27 cellular contexts compared by ENCODE assay signal in the genomic region with DNA sequence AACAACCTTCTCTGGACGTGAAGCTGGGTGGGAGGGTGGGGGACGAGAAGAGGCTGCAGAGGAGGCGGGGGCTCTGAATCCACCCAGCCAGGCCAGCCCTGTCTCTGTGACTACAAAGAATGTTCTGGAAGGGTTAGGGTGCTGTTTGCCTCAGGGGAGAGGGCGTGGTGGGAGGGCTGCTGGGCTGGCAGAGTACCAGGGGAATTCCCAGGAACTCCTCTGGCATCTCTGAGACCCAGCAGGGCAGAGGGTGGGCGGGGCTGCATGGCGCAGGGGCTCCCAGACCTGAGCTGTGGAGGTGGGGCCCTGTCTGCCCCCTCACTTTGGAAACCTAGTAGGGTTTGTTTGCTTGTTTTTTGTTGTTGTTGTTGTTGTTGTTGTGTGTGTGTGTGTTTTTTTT. TPM values are rescaled to one million over a fixed set of nuclear protein-coding genes. Genes with fewer than 3 reads are reported as not detected.
"Had no signal": no experiment of that assay in that cellular context is flagged by ENCODE, and none has a peak within 500 bp of the region (broad histone marks: within the 10 kb centered on the region; RNA-seq: fewer than 3 reads in every experiment).

No MANE protein-coding gene starts in this region.

- H3K27me3 Mint-ChIP-seq: activated B cell treated with CpG ODN at 0.5 μM for 24 hours; activated CD4-positive, alpha-beta memory T cell treated with anti-CD3 and anti-CD28 coated beads for 36 hours; activated CD4-positive, alpha-beta T cell treated with anti-CD3 and anti-CD28 coated beads, Interleukin-2, amount 10 ng/mL, durations not matched to agents 7 days and 5 days had no signal

- H3K36me3 ChIP-seq: Peyer's patch had no signal

- H3K4me3 ChIP-seq: Peyer's patch had no signal

- H3K27ac Mint-ChIP-seq: activated B cell treated with CpG ODN at 0.5 μM for 24 hours; activated CD4-positive, alpha-beta memory T cell treated with anti-CD3 and anti-CD28 coated beads for 36 hours; activated CD4-positive, alpha-beta T cell treated with anti-CD3 and anti-CD28 coated beads, Interleukin-2, amount 10 ng/mL, durations not matched to agents 7 days and 5 days; activated naive CD4-positive, alpha-beta T cell treated with anti-CD3 and anti-CD28 coated beads for 36 hours; activated naive CD8-positive, alpha-beta T cell; activated T-helper 17 cell treated with anti-CD3 and anti-CD28 coated beads, Interleukin-2, amount 50 U/mL, for 72 hours; T-helper 1 cell treated with Interleukin-12 subunit alpha and Interleukin-12 subunit beta and Interleukin-4 antibody, amounts not matched to agents 30 μg/mL and 1 μg/mL, for 36 hours had no signal

- H3K4me1 ChIP-seq: Peyer's patch had no signal

- FAIRE-seq: astrocyte had no signal

- H3K27ac ChIP-seq: Peyer's patch, RWPE1 had no signal

- H3K9me3 Mint-ChIP-seq: activated B cell treated with CpG ODN at 0.5 μM for 24 hours; activated CD4-positive, alpha-beta memory T cell treated with anti-CD3 and anti-CD28 coated beads for 36 hours; activated CD4-positive, alpha-beta T cell treated with anti-CD3 and anti-CD28 coated beads, Interleukin-2, amount 10 ng/mL, durations not matched to agents 7 days and 5 days; activated naive CD4-positive, alpha-beta T cell treated with anti-CD3 and anti-CD28 coated beads for 36 hours; activated T-helper 17 cell treated with anti-CD3 and anti-CD28 coated beads, Interleukin-2, amount 50 U/mL, for 72 hours; T-helper 1 cell treated with Interleukin-12 subunit alpha and Interleukin-12 subunit beta and Interleukin-4 antibody, amounts not matched to agents 30 μg/mL and 1 μg/mL, for 36 hours had no signal

- H3K9me3 ChIP-seq: Peyer's patch had no signal

- ATAC-seq: activated T-helper 17 cell treated with anti-CD3 and anti-CD28 coated beads, Interleukin-2, amount 50 U/mL, for 72 hours had no signal

- H3K36me3 Mint-ChIP-seq: activated CD4-positive, alpha-beta memory T cell treated with anti-CD3 and anti-CD28 coated beads for 36 hours; activated naive CD8-positive, alpha-beta T cell; brain had no signal

- H3K27me3 ChIP-seq: Peyer's patch had no signal

- H3K4me3 Mint-ChIP-seq: activated B cell treated with CpG ODN at 0.5 μM for 24 hours; activated CD4-positive, alpha-beta memory T cell treated with anti-CD3 and anti-CD28 coated beads for 36 hours; activated CD4-positive, alpha-beta T cell treated with anti-CD3 and anti-CD28 coated beads, Interleukin-2, amount 10 ng/mL, durations not matched to agents 7 days and 5 days; activated naive CD4-positive, alpha-beta T cell treated with anti-CD3 and anti-CD28 coated beads for 36 hours; activated naive CD8-positive, alpha-beta T cell; activated T-helper 17 cell treated with anti-CD3 and anti-CD28 coated beads, Interleukin-2, amount 50 U/mL, for 72 hours; brain; central memory CD8-positive, alpha-beta T cell; T-helper 1 cell treated with Interleukin-12 subunit alpha and Interleukin-12 subunit beta and Interleukin-4 antibody, amounts not matched to agents 30 μg/mL and 1 μg/mL, for 36 hours had no signal

- DNase-seq: activated B cell treated with CpG ODN at 0.5 μM for 24 hours; activated CD4-positive, alpha-beta memory T cell treated with anti-CD3 and anti-CD28 coated beads for 36 hours; activated CD4-positive, alpha-beta T cell treated with anti-CD3 and anti-CD28 coated beads, Interleukin-2, amount 10 ng/mL, durations not matched to agents 7 days and 5 days; activated CD8-positive, alpha-beta memory T cell treated with anti-CD3 and anti-CD28 coated beads for 24 hours; activated gamma-delta T cell; activated naive CD4-positive, alpha-beta T cell treated with anti-CD3 and anti-CD28 coated beads for 36 hours; activated T-cell treated with anti-CD3 and anti-CD28 coated beads for 4 hours; activated T-cell treated with anti-CD3 and anti-CD28 coated beads, Interleukin-2, amount 50 U/mL, for 48 hours; amygdala; KG1; NCI-H1092; NCI-H1417; NCI-H2081; NCI-H446; NCI-H524; Peyer's patch; SHP77 had no signal

- H3K4me1 Mint-ChIP-seq: activated B cell treated with CpG ODN at 0.5 μM for 24 hours; activated CD4-positive, alpha-beta T cell treated with anti-CD3 and anti-CD28 coated beads, Interleukin-2, amount 10 ng/mL, durations not matched to agents 7 days and 5 days; activated T-helper 17 cell treated with anti-CD3 and anti-CD28 coated beads, Interleukin-2, amount 50 U/mL, for 72 hours; central memory CD8-positive, alpha-beta T cell had no signal

RNA-seq across cellular contexts. Expression of a gene that starts 45.5 kb away (rescaled TPM):
- total RNA-seq: activated B cell treated with CpG ODN at 0.5 μM for 24 hours; activated CD4-positive, alpha-beta memory T cell treated with anti-CD3 and anti-CD28 coated beads for 36 hours; activated CD4-positive, alpha-beta T cell treated with anti-CD3 and anti-CD28 coated beads, Interleukin-2, amount 10 ng/mL, durations not matched to agents 7 days and 5 days; activated naive CD4-positive, alpha-beta T cell treated with anti-CD3 and anti-CD28 coated beads for 36 hours; activated T-helper 17 cell treated with anti-CD3 and anti-CD28 coated beads, Interleukin-2, amount 50 U/mL, for 72 hours; astrocyte; LHCN-M2; M059J; SK-MEL-5 had no signal
